1 cellular context compared by ENCODE assay signal in genomic region chr2:25478736-25479135, GRCh38.
TF ChIP-seq lines count a peak whose summit lies in the region.

No MANE protein-coding gene starts in this region.

TF ChIP-seq in SK-N-SH, 30 proteins besides CTCF, POLR2A, EP300 and RAD21 (continued from another document):
- no peak for TF ChIP-seq GABPA (IDR thresholded peaks at IDR 0.05; ENCODE audit: low read depth)
- TF ChIP-seq USF2 (IDR thresholded peaks at IDR 0.05; ENCODE audit: borderline replicate concordance, low read depth, low read length): no peak
- no peak for TF ChIP-seq MEF2A (IDR thresholded peaks at IDR 0.05; ENCODE audit: borderline replicate concordance, low read depth)
- TF ChIP-seq TEAD4 (IDR thresholded peaks at IDR 0.05; ENCODE audit: borderline replicate concordance, insufficient read depth): no peak
- no peak for TF ChIP-seq NFIC (IDR thresholded peaks at IDR 0.05; ENCODE audit: borderline replicate concordance)
- TF ChIP-seq POLR2AphosphoS5 (IDR thresholded peaks at IDR 0.05; ENCODE audit: low read depth, low read length): no peak
- TF ChIP-seq TAF1 (IDR thresholded peaks at IDR 0.05; ENCODE audit: borderline replicate concordance, low read depth, low read length): no peak
- TF ChIP-seq RFX5 (IDR thresholded peaks at IDR 0.05; ENCODE audit: low read length): no peak
